28 cellular contexts compared by ENCODE assay signal in the genomic region with DNA sequence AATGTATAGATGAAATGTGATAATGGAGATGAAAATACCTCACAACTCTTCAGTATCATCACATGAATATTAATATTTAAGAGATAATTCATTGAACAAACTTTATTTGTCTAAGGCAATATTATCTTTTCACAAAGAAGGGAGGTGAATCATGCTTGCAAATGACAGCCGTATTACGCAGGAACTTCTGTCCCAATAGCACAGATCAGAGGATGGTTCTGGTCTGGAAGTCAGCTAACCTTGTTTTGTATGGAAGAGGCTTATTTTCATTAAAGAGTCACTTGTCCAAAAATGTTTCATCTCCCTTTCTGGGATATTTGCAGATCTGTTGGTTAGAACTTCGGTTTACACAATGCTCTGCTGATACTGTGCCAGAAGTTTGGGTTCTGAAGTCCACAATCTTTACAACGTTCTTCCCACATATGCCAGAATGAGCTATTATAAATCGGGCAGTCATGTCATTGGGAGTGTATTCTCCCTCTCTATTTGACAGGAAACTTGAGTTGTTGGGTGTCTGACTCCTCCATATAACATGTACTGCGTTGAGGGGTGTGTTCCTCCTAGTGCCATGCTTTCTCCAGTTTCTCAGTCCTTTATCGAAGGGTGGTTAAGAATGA. TPM values are rescaled to one million over a fixed set of nuclear protein-coding genes. Genes with fewer than 3 reads are reported as not detected.
DNase-seq lines count a peak whose midpoint lies in the region; ATAC-seq and TF ChIP-seq lines count a peak whose summit lies in the region.
"Had no signal": no experiment of that assay in that cellular context is flagged by ENCODE, and none has a peak within 500 bp of the region (broad histone marks: within the 10 kb centered on the region; RNA-seq: fewer than 3 reads in every experiment).

No MANE protein-coding gene starts in this region.

- H3K79me2 ChIP-seq in osteoblast (ENCODE audit: insufficient read depth, low read length): peaks cover 90% of the 10 kb centered on the region

- no peak for TF ChIP-seq POLR2A in spleen (IDR thresholded peaks at IDR 0.05)

- peaks cover 74% of the 10 kb centered on the region for H3K4me1 Mint-ChIP-seq in CD4-positive, alpha-beta T cell (ENCODE audit: low read depth)
- peaks cover 43% of the 10 kb centered on the region for H3K4me1 Mint-ChIP-seq in WTC11
- H3K4me1 Mint-ChIP-seq: neural progenitor cell had no signal

- no peaks in the 10 kb centered on the region for H3K27me3 ChIP-seq in CD4-positive, alpha-beta T cell (ENCODE audit: control insufficient read depth, insufficient read depth, low read length)
- H3K27me3 ChIP-seq in osteoblast (ENCODE audit: insufficient read depth, low read length): no peaks in the 10 kb centered on the region
- no peaks in the 10 kb centered on the region for H3K27me3 ChIP-seq in spleen (replicated peaks in 1 of 7)
- H3K27me3 ChIP-seq in SJCRH30: no peaks in the 10 kb centered on the region
- H3K27me3 ChIP-seq: hepatocyte, neural progenitor cell had no signal

- peak overlapping the region; percentile 1 for H3K27ac Mint-ChIP-seq in CD4-positive, alpha-beta T cell
- H3K27ac Mint-ChIP-seq in WTC11: peak overlapping the region; percentile 32
- H3K27ac Mint-ChIP-seq: HFFc6, neural progenitor cell had no signal

- no peak for DNase-seq in CD4-positive, alpha-beta T cell
- DNase-seq in WTC11 (ENCODE audit: low spot score) (no peak), fibroblast of mammary gland (ENCODE audit: low read depth) (peak; percentile 48), osteoblast (ENCODE audit: insufficient read length, low spot score, missing footprints) (peak; percentile 73), NCI-H1105 treated with DMSO at 0.1 percent for 48 hours (lab: John Stamatoyannopoulos, UW) (no peak), spleen (no peak), SJCRH30 (no peak)
- DNase-seq: activated CD4-positive, alpha-beta T cell treated with anti-CD3 and anti-CD28 coated beads for 1 hour; activated effector memory CD4-positive, alpha-beta T cell treated with anti-CD3 and anti-CD28 coated beads, Interleukin-2, amount 50 U/mL, for 16 hours; aorta; cerebellar nuclear complex; COR-L47; HFFc6; islet precursor cell; mesendoderm; MM.1S; NCI-H1694 treated with DMSO at 0.1 percent for 48 hours; NCI-H2227 treated with DMSO at 0.1 percent for 48 hours; NCI-H774; PC-3; stimulated activated CD4-positive, alpha-beta T cell treated with anti-CD3 and anti-CD28 coated beads, Interleukin-12 subunit alpha, Interleukin-12 subunit beta, amount 100 ng/mL, for 4 hours had no signal

- no peak overlapping the region for H3K4me3 Mint-ChIP-seq in CD4-positive, alpha-beta T cell
- no peak overlapping the region for H3K4me3 Mint-ChIP-seq in WTC11
- H3K4me3 Mint-ChIP-seq: HFFc6, neural progenitor cell had no signal

- CTCF ChIA-PET in CD4-positive, alpha-beta T cell (lab: Charles Lee): interaction anchor here (0.7 to 1.6 kb wide), 5 partner anchors 10 to 115 kb away, joined by 3 to 4 read pairs (median 3); no protein-coding TSS in a partner anchor
- CTCF ChIA-PET in WTC11 (lab: Charles Lee): interaction anchor here (0.8 to 1.6 kb wide), 2 partner anchors 22 to 111 kb away, joined by 3 to 11 read pairs; no protein-coding TSS in a partner anchor

- intact Hi-C loops in CD4-positive, alpha-beta T cell (cut with DNase I, micrococcal nuclease): no loop called here
- intact Hi-C loops in spleen (cut with DNase I; ENCODE audit: low total_unique reads): no loop called here

- POLR2A ChIA-PET in CD4-positive, alpha-beta T cell (lab: Charles Lee): no interaction called here
- POLR2A ChIA-PET in WTC11 (lab: Charles Lee): no interaction called here

- no peak overlapping the region for H3K27ac ChIP-seq in CD4-positive, alpha-beta T cell (ENCODE audit: low read depth, low read length)
- peak overlapping the region; percentile 80 for H3K27ac ChIP-seq in osteoblast (ENCODE audit: low read depth, low read length)
- H3K27ac ChIP-seq in spleen: no peak overlapping the region
- no peak overlapping the region for H3K27ac ChIP-seq in SJCRH30
- H3K27ac ChIP-seq: hepatocyte, HL-60, neural progenitor cell, prostate gland had no signal

- H3K27me3 Mint-ChIP-seq in CD4-positive, alpha-beta T cell: no peaks in the 10 kb centered on the region
- no peaks in the 10 kb centered on the region for H3K27me3 Mint-ChIP-seq in WTC11 (ENCODE audit: low read depth)

- H3K4me2 ChIP-seq in osteoblast (ENCODE audit: insufficient read depth, low read length): peak overlapping the region; percentile 66
- H3K4me2 ChIP-seq: hepatocyte, neural progenitor cell had no signal

- H3K9me3 ChIP-seq in CD4-positive, alpha-beta T cell (ENCODE audit: control insufficient read depth, low read length): no peaks in the 10 kb centered on the region
- H3K9me3 ChIP-seq in osteoblast (ENCODE audit: low read depth, low read length) (no peaks in the 10 kb centered on the region), spleen (no peaks in the 10 kb centered on the region), SJCRH30 (replicated peaks) (no peaks in the 10 kb centered on the region)
- H3K9me3 ChIP-seq: prostate gland had no signal

- no peaks in the 10 kb centered on the region for H3K9me3 Mint-ChIP-seq in CD4-positive, alpha-beta T cell
- no peaks in the 10 kb centered on the region for H3K9me3 Mint-ChIP-seq in WTC11
- H3K9me3 Mint-ChIP-seq: HFFc6, neural progenitor cell had no signal

- no peak for ATAC-seq in CD4-positive, alpha-beta T cell (ENCODE audit: poor library complexity)
- ATAC-seq in WTC11 (no peak), GM21390 (IDR thresholded peaks at IDR 0.05; ENCODE audit: unreplicated experiment) (no peak)
- ATAC-seq: PC-3 had no signal

- H2AFZ ChIP-seq in osteoblast (ENCODE audit: low read length): no peak overlapping the region
- H2AFZ ChIP-seq: hepatocyte, neural progenitor cell had no signal

- peaks cover 54% of the 10 kb centered on the region for H3K36me3 Mint-ChIP-seq in CD4-positive, alpha-beta T cell (ENCODE audit: low read depth)
- peaks cover 12% of the 10 kb centered on the region for H3K36me3 Mint-ChIP-seq in WTC11

- peaks cover 47% of the 10 kb centered on the region for H4K20me1 ChIP-seq in osteoblast (ENCODE audit: insufficient read depth, low read length)

- H3K4me1 ChIP-seq in osteoblast (ENCODE audit: insufficient read depth, low read length): peaks cover 18% of the 10 kb centered on the region
- peaks cover 0 to 96% (median 39%) of the 10 kb centered on the region in 6 donors for H3K4me1 ChIP-seq in spleen
- H3K4me1 ChIP-seq in SJCRH30: no peaks in the 10 kb centered on the region; the same call in 1 of the 2 replicates
- H3K4me1 ChIP-seq: neural progenitor cell, prostate gland had no signal

- H3K4me3 ChIP-seq in fibroblast of mammary gland (ENCODE audit: control insufficient read depth, low read depth, low read length) (no peak overlapping the region), osteoblast (ENCODE audit: insufficient read depth, low read length) (peak overlapping the region; percentile 2), spleen (no peak overlapping the region), SJCRH30 (no peak overlapping the region)
- H3K4me3 ChIP-seq: hepatocyte, neural progenitor cell, prostate gland had no signal

- 77 to 85% (median 80%) methylated on average over 7 of the region's 7 CpGs for WGBS in spleen, 5 donors

- no peak for TF ChIP-seq CTCF in CD4-positive, alpha-beta T cell (IDR thresholded peaks at IDR 0.05)
- no peak for TF ChIP-seq CTCF in WTC11 (IDR thresholded peaks at IDR 0.05)
- no peak for TF ChIP-seq CTCF in fibroblast of mammary gland (conservative IDR thresholded peaks at IDR 0.05; ENCODE audit: control insufficient read depth, insufficient read depth, low read depth, low read length)
- TF ChIP-seq CTCF in osteoblast (IDR thresholded peaks at IDR 0.05; ENCODE audit: extremely low read depth, low read depth, low read length): no peak
- no peak for TF ChIP-seq CTCF in spleen (IDR thresholded peaks at IDR 0.05 in 8 of 11, conservative IDR thresholded peaks at IDR 0.05 in 3 of 11)

- H3K36me3 ChIP-seq in osteoblast (ENCODE audit: insufficient read depth, low read length) (peaks cover 7% of the 10 kb centered on the region), spleen (peaks cover 0 to 49% (median 12%) of the 10 kb centered on the region in 6 donors), SJCRH30 (peaks cover 36% of the 10 kb centered on the region)
- H3K36me3 ChIP-seq: neural progenitor cell, prostate gland had no signal

TF ChIP-seq in WTC11, 78 proteins besides CTCF, POLR2A, EP300 and RAD21 (continues in another document):
- TF ChIP-seq ETV6 (CRISPR knock-in tag; IDR thresholded peaks at IDR 0.05) (no peak), MXD4 (CRISPR knock-in tag; IDR thresholded peaks at IDR 0.05; ENCODE audit: borderline replicate concordance) (no peak)
- TF ChIP-seq, protein P1, sequence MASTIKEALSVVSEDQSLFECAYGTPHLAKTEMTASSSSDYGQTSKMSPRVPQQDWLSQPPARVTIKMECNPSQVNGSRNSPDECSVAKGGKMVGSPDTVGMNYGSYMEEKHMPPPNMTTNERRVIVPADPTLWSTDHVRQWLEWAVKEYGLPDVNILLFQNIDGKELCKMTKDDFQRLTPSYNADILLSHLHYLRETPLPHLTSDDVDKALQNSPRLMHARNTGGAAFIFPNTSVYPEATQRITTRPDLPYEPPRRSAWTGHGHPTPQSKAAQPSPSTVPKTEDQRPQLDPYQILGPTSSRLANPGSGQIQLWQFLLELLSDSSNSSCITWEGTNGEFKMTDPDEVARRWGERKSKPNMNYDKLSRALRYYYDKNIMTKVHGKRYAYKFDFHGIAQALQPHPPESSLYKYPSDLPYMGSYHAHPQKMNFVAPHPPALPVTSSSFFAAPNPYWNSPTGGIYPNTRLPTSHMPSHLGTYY (CRISPR knock-in tag; IDR thresholded peaks at IDR 0.05): no peak
- TF ChIP-seq, protein P2, sequence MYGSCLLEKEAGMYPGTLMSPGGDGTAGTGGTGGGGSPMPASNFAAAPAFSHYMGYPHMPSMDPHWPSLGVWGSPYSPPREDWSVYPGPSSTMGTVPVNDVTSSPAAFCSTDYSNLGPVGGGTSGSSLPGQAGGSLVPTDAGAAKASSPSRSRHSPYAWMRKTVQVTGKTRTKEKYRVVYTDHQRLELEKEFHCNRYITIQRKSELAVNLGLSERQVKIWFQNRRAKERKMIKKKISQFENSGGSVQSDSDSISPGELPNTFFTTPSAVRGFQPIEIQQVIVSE (CRISPR knock-in tag; IDR thresholded peaks at IDR 0.05; ENCODE audit: borderline replicate concordance): no peak

RNA-seq across cellular contexts. Expression of a gene that starts 29.8 kb away (rescaled TPM):
- total RNA-seq in CD4-positive, alpha-beta T cell: 10 to 100 TPM; 68.9 to 70.4 TPM
- total RNA-seq in WTC11 (2021) (78.8 to 83.1 TPM (median 81.9 TPM) in 3 replicates), osteoblast (45.2 and 47.1 TPM in 2 replicates), spleen (10 to 100 TPM; 53.7 to 64.1 (median 58.3) TPM)
- polyA plus RNA-seq in spleen: 10 to 100 TPM; 28.4 to 34.1 (median 31.0) TPM
- total RNA-seq in SJCRH30 (2014; rRNA removed; shearing (Covaris generic)): 58.6 and 60.9 TPM in 2 replicates

RNA-seq across cellular contexts. Expression of a gene that starts 37.5 kb away (rescaled TPM):
- 1 to 10 TPM; 2.5 TPM for total RNA-seq in CD4-positive, alpha-beta T cell
- 179 to 185 TPM (median 181 TPM) in 3 replicates for total RNA-seq in WTC11 (2021)
- 11.8 and 19.9 TPM in 2 replicates for total RNA-seq in osteoblast
- 10 to 100 TPM; 19.6 to 42.7 (median 33.9) TPM for total RNA-seq in spleen
- 10 to 100 TPM; 26.2 to 52.9 (median 30.2) TPM for polyA plus RNA-seq in spleen
- 55.2 and 57.1 TPM in 2 replicates for total RNA-seq in SJCRH30 (2014; rRNA removed; shearing (Covaris generic))

RNA-seq across cellular contexts. Expression of a gene that starts 54.4 kb away (rescaled TPM):
- not detected for total RNA-seq in CD4-positive, alpha-beta T cell
- total RNA-seq in WTC11 (2021) (not detected in 3 replicates), osteoblast (not detected in 2 replicates), spleen (not detected)
- under 1 TPM in 2 of 3 donors, not detected in 1; 0.03 to 0.11 TPM for polyA plus RNA-seq in spleen
- 0.08 TPM in 1 of 2 replicates, not detected in the other for total RNA-seq in SJCRH30 (2014; rRNA removed; shearing (Covaris generic))
- total RNA-seq: aorta, Daoy, HFFc6, temporal lobe had no signal
- polyA plus RNA-seq: aorta had no signal

Comparison
In these comparisons a context has a peak if more than half of its experiments do, and no peak if none do; other contexts are left out.
1. DNase-seq: peak in fibroblast of mammary gland (single experiment) and osteoblast (single experiment); none in CD4-positive, alpha-beta T cell (0 of 10), WTC11 (single experiment), NCI-H1105 treated with DMSO at 0.1 percent for 48 hours (single experiment), spleen (single experiment) and SJCRH30 (0 of 2).